In the genomic region with DNA sequence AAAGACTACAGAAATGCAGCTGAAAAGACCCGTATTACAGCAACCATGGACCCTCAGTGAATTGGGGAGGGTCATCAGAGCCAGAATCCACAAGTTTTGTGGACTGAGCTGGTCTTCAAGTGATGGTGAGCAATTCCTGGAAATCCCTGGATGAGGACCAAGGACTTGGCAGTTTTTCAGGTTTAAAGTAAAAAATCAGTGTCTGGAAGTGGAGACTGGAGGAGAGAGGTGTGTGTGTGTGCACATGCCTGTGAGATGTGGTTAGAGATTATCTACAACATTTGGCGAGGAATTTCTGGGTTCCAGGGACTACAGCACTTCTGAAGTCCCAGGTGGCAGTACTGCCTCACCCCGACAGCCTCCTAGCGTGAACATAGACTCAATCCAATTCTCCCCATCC, we compare ENCODE assay signal across 21 cellular contexts.
"Had no signal": no experiment of that assay in that cellular context is flagged by ENCODE, and none has a peak within 500 bp of the region (broad histone marks: within the 10 kb centered on the region; RNA-seq: fewer than 3 reads in every experiment).

No MANE protein-coding gene starts in this region.

- H3K4me3 ChIP-seq: ascending aorta, colonic mucosa, gastrocnemius medialis, heart right ventricle, lung, psoas muscle, sigmoid colon, testis, upper lobe of right lung had no signal

- ATAC-seq: activated T-helper 17 cell treated with anti-CD3 and anti-CD28 coated beads, Interleukin-2, amount 50 U/mL, for 72 hours; esophagus mucosa; gastrocnemius medialis; heart right ventricle; psoas muscle; stimulated activated naive CD8-positive, alpha-beta T cell treated with anti-CD3 and anti-CD28 coated beads, Interleukin-15, amount 100 ng/mL, for 72 hours; T-cell; upper lobe of right lung had no signal

- DNase-seq: activated CD4-positive, alpha-beta T cell treated with anti-CD3 and anti-CD28 coated beads for 1 hour; activated CD4-positive, alpha-beta T cell treated with anti-CD3 and anti-CD28 coated beads, Interleukin-2, amount 50 U/mL, for 4 hours; activated naive CD4-positive, alpha-beta T cell treated with Interleukin-2 at 50 U/mL for 16 hours; activated T-cell treated with anti-CD3 and anti-CD28 coated beads for 4 hours; caudate nucleus; colonic mucosa; gastrocnemius medialis; heart right ventricle; midbrain; psoas muscle; sigmoid colon; stimulated activated CD4-positive, alpha-beta T cell treated with anti-CD3 and anti-CD28 coated beads, Interleukin-1b, Interleukin-23, amount 100 ng/mL, for 48 hours; stimulated activated naive CD8-positive, alpha-beta T cell treated with anti-CD3 and anti-CD28 coated beads, Interleukin-15, amount 100 ng/mL, for 72 hours; T-cell; T1000; testis; upper lobe of right lung had no signal
